In the genomic region with DNA sequence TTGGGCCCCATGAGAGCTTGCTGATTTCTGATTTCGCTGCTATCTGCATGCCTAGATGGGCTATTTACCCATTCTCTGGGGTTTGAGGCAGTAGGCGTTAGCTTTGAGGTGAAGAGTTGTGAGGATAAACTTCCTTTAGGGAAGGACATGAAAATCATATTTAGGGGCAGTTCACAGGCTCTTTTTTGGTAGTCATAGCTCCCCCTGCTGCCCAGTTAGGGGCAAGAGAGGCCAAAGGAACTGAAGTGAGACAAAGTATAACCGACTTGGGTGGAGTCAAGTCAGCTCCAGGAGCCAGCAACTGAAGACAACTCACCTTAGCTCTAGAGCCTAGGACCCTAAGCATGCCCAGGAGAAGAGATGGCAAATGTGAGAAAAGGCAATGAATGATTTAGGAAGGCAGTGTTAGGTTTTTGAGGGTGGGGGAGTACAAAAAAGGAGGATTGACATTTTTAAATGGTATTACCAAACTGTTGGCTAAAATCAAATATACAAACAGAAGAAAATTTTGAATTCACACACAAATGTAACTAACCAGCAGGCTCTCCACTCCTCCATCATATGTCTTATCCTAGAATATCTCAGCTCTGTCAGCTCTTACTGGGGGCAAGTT, we compare ENCODE assay signal across 8 cellular contexts.
DNase-seq lines count a peak whose midpoint lies in the region; ATAC-seq and TF ChIP-seq lines count a peak whose summit lies in the region.

No MANE protein-coding gene starts in this region.

- H3K4me1 Mint-ChIP-seq in T-helper 17 cell: peaks cover 4% of the 10 kb centered on the region

- H3K9me3 ChIP-seq in T-helper 17 cell (ENCODE audit: control insufficient read depth, low read length, poor library complexity, severe bottlenecking) (no peaks in the 10 kb centered on the region), smooth muscle cell (replicated peaks; ENCODE audit: low read depth) (no peaks in the 10 kb centered on the region)

- H3K27me3 ChIP-seq in smooth muscle cell (ENCODE audit: low read depth): no peaks in the 10 kb centered on the region

- ATAC-seq in HG02571 (IDR thresholded peaks at IDR 0.05; ENCODE audit: unreplicated experiment) (peak; percentile 87), T-helper 17 cell (peak; percentile 72)

- in situ Hi-C loops in astrocyte of the cerebellum (cut with HindIII; ENCODE audit: low sequenced_read_pairs): no loop called here

- H3K36me3 ChIP-seq in smooth muscle cell (ENCODE audit: low read depth): no peaks in the 10 kb centered on the region

- peaks cover 57% of the 10 kb centered on the region for H3K27me3 Mint-ChIP-seq in T-helper 17 cell

- H3K4me2 ChIP-seq in smooth muscle cell: peak overlapping the region; percentile 29

- H3K4me3 Mint-ChIP-seq in T-helper 17 cell: no peak overlapping the region

- H3K27ac ChIP-seq in smooth muscle cell (ENCODE audit: low read depth): peak overlapping the region; percentile 81

- no peaks in the 10 kb centered on the region for H3K36me3 Mint-ChIP-seq in T-helper 17 cell (ENCODE audit: low read depth)

- H2AFZ ChIP-seq in smooth muscle cell (ENCODE audit: low read depth): peak overlapping the region; percentile 53

- H3K4me3 ChIP-seq in GM12865 (ENCODE audit: low read depth, low read length) (no peak overlapping the region), astrocyte of the cerebellum (ENCODE audit: low read depth, low read length) (no peak overlapping the region), smooth muscle cell (no peak overlapping the region)

- no peaks in the 10 kb centered on the region for H4K20me1 ChIP-seq in smooth muscle cell (ENCODE audit: low read depth)

- H3K9ac ChIP-seq in smooth muscle cell (ENCODE audit: low read depth): no peak overlapping the region

- 2% methylated on average over 3 of the region's 3 CpGs for WGBS in smooth muscle cell (ENCODE audit: low lambda C conversion rate)

- H3K4me1 ChIP-seq in smooth muscle cell (ENCODE audit: low read depth): peaks cover 19% of the 10 kb centered on the region

- peaks cover 8% of the 10 kb centered on the region for H3F3A ChIP-seq in smooth muscle cell (ENCODE audit: low read depth)

- H3K27ac Mint-ChIP-seq in T-helper 17 cell: no peak overlapping the region

- DNase-seq in GM12865 (ENCODE audit: low read depth) (peak; percentile 64), NCI-H1417 (lab: John Stamatoyannopoulos, UW) (peak; percentile 54 to 83 (median 67)), T-helper 17 cell (peak; percentile 20 to 37 (median 27)), astrocyte of the cerebellum (ENCODE audit: low read depth) (peak; percentile 57), hippocampal formation (lab: John Stamatoyannopoulos, UW) (peak; percentile 26 to 48), smooth muscle cell (lab: John Stamatoyannopoulos, UW; ENCODE audit: unreplicated experiment) (no peak)
- DNase-seq in activated CD4-positive, CD25-positive, alpha-beta regulatory T cell treated with anti-CD3 and anti-CD28 coated beads, Interleukin-2, amount 50 U/mL, for 72 hours: no peak

- peak; percentile 69 for TF ChIP-seq CTCF in GM12865 (IDR thresholded peaks at IDR 0.05; ENCODE audit: insufficient read depth, low read depth, low read length, missing control alignments)
- TF ChIP-seq CTCF in astrocyte of the cerebellum (IDR thresholded peaks at IDR 0.05; ENCODE audit: low read depth, low read length, missing control alignments): peak; percentile 82
- TF ChIP-seq CTCF in smooth muscle cell (IDR thresholded peaks at IDR 0.05; ENCODE audit: borderline replicate concordance, insufficient read depth, poor library complexity, severe bottlenecking): peak; percentile 78

- no peaks in the 10 kb centered on the region for H3K79me2 ChIP-seq in smooth muscle cell (ENCODE audit: low read depth)

Comparison
In these comparisons a context has a peak if more than half of its experiments do, and no peak if none do; other contexts are left out.
1. DNase-seq: peak in GM12865 (single experiment), NCI-H1417 (3 of 3), T-helper 17 cell (3 of 3), astrocyte of the cerebellum (single experiment) and hippocampal formation (2 of 2); none in smooth muscle cell (single experiment) and activated CD4-positive, CD25-positive, alpha-beta regulatory T cell treated with anti-CD3 and anti-CD28 coated beads, Interleukin-2, amount 50 U/mL, for 72 hours (single experiment).
2. Peak in every context shown above with its lines, with median percentiles within 50 percentile points of each other: CTCF ChIP-seq.